ENCODE assay signal across 18 cellular contexts in genomic region chr15:57165992-57166391, GRCh38.
A peak's percentile ranks its signal among the peaks of the same experiment; 100 is the strongest.
DNase-seq lines count a peak whose midpoint lies in the region; ATAC-seq and FAIRE-seq lines count a peak whose summit lies in the region.
"Had no signal": no experiment of that assay in that cellular context is flagged by ENCODE, and none has a peak within 500 bp of the region (broad histone marks: within the 10 kb centered on the region; RNA-seq: fewer than 3 reads in every experiment).

No MANE protein-coding gene starts in this region.

- peak overlapping the region; percentile 72 for H3K27ac Mint-ChIP-seq in dendritic cell treated with granulocyte-macrophage colony-stimulating factor and Interleukin-4, amounts not matched to agents 40 ng/mL and 50 ng/mL, for 4 days
- H3K27ac Mint-ChIP-seq: activated CD8-positive, alpha-beta memory T cell treated with anti-CD3 and anti-CD28 coated beads, Interleukin-2, amount 10 ng/mL, durations not matched to agents 7 days and 5 days; activated naive CD8-positive, alpha-beta T cell treated with anti-CD3 and anti-CD28 coated beads, Interleukin-2, amount 10 ng/mL, durations not matched to agents 7 days and 5 days; type B pancreatic cell had no signal

- no peak for ATAC-seq in HG02938 (IDR thresholded peaks at IDR 0.05; ENCODE audit: unreplicated experiment)
- ATAC-seq in GM21723 (IDR thresholded peaks at IDR 0.05; ENCODE audit: unreplicated experiment) = no peak
- ATAC-seq in GM21381 (IDR thresholded peaks at IDR 0.05; ENCODE audit: unreplicated experiment) = no peak
- ATAC-seq: activated CD8-positive, alpha-beta memory T cell treated with anti-CD3 and anti-CD28 coated beads, Interleukin-2, amount 10 ng/mL, durations not matched to agents 7 days and 5 days had no signal

- peaks cover 20% of the 10 kb centered on the region for H3K4me1 Mint-ChIP-seq in dendritic cell treated with granulocyte-macrophage colony-stimulating factor and Interleukin-4, amounts not matched to agents 40 ng/mL and 50 ng/mL, for 4 days (ENCODE audit: low read depth)
- H3K4me1 Mint-ChIP-seq: activated naive CD8-positive, alpha-beta T cell treated with anti-CD3 and anti-CD28 coated beads, Interleukin-2, amount 10 ng/mL, durations not matched to agents 7 days and 5 days had no signal

- H3K4me3 Mint-ChIP-seq in dendritic cell treated with granulocyte-macrophage colony-stimulating factor and Interleukin-4, amounts not matched to agents 40 ng/mL and 50 ng/mL, for 4 days = no peak overlapping the region
- H3K4me3 Mint-ChIP-seq: activated CD8-positive, alpha-beta memory T cell treated with anti-CD3 and anti-CD28 coated beads, Interleukin-2, amount 10 ng/mL, durations not matched to agents 7 days and 5 days; activated naive CD8-positive, alpha-beta T cell treated with anti-CD3 and anti-CD28 coated beads, Interleukin-2, amount 10 ng/mL, durations not matched to agents 7 days and 5 days; type B pancreatic cell had no signal

- peak; percentile 92 for FAIRE-seq in RCC 7860 (lab: Jason Lieb, UNC)

- peaks cover 35% of the 10 kb centered on the region for H3K36me3 Mint-ChIP-seq in dendritic cell treated with granulocyte-macrophage colony-stimulating factor and Interleukin-4, amounts not matched to agents 40 ng/mL and 50 ng/mL, for 4 days (ENCODE audit: low read depth)

- no peaks in the 10 kb centered on the region for H3K27me3 Mint-ChIP-seq in dendritic cell treated with granulocyte-macrophage colony-stimulating factor and Interleukin-4, amounts not matched to agents 40 ng/mL and 50 ng/mL, for 4 days
- H3K27me3 Mint-ChIP-seq: activated CD8-positive, alpha-beta memory T cell treated with anti-CD3 and anti-CD28 coated beads, Interleukin-2, amount 10 ng/mL, durations not matched to agents 7 days and 5 days; activated naive CD8-positive, alpha-beta T cell treated with anti-CD3 and anti-CD28 coated beads, Interleukin-2, amount 10 ng/mL, durations not matched to agents 7 days and 5 days; type B pancreatic cell had no signal

- peak; percentile 8 for DNase-seq in stimulated activated CD4-positive, alpha-beta T cell treated with anti-CD3 and anti-CD28 coated beads, Interleukin-1b, Interleukin-23, amount 100 ng/mL, for 48 hours
- no peak for DNase-seq in stimulated activated CD4-positive, alpha-beta T cell treated with anti-CD3 and anti-CD28 coated beads, Interleukin-12 subunit alpha, Interleukin-12 subunit beta, amount 100 ng/mL, for 4 hours
- DNase-seq in RCC 7860 (ENCODE audit: low spot score) = peak; percentile 57
- DNase-seq in foreskin melanocyte = no peak
- DNase-seq: activated CD8-positive, alpha-beta memory T cell treated with anti-CD3 and anti-CD28 coated beads, Interleukin-2, amount 10 ng/mL, durations not matched to agents 7 days and 5 days; activated naive CD8-positive, alpha-beta T cell treated with anti-CD3 and anti-CD28 coated beads, Interleukin-2, amount 10 ng/mL, durations not matched to agents 7 days and 5 days; mesendoderm; NCI-H187; NCI-H774; ovary; SHP77 treated with DMSO at 0.1 percent for 48 hours; stimulated activated CD8-positive, alpha-beta memory T cell treated with anti-CD3 and anti-CD28 coated beads, Interleukin-4, amount 100 ng/mL, for 48 hours; T-helper 9 cell had no signal

- intact Hi-C loops in dendritic cell treated with granulocyte-macrophage colony-stimulating factor and Interleukin-4, amounts not matched to agents 40 ng/mL and 50 ng/mL, for 4 days (cut with micrococcal nuclease) = no loop called here

- peaks cover 14% of the 10 kb centered on the region for H3K9me3 Mint-ChIP-seq in dendritic cell treated with granulocyte-macrophage colony-stimulating factor and Interleukin-4, amounts not matched to agents 40 ng/mL and 50 ng/mL, for 4 days
- H3K9me3 Mint-ChIP-seq: activated naive CD8-positive, alpha-beta T cell treated with anti-CD3 and anti-CD28 coated beads, Interleukin-2, amount 10 ng/mL, durations not matched to agents 7 days and 5 days; type B pancreatic cell had no signal

Comparison
In these comparisons a context has a peak if more than half of its experiments do, and no peak if none do; other contexts are left out.
1. DNase-seq: peak in stimulated activated CD4-positive, alpha-beta T cell treated with anti-CD3 and anti-CD28 coated beads, Interleukin-1b, Interleukin-23, amount 100 ng/mL, for 48 hours (single experiment) and RCC 7860 (single experiment); none in stimulated activated CD4-positive, alpha-beta T cell treated with anti-CD3 and anti-CD28 coated beads, Interleukin-12 subunit alpha, Interleukin-12 subunit beta, amount 100 ng/mL, for 4 hours (single experiment) and foreskin melanocyte (single experiment).